In the genomic region with DNA sequence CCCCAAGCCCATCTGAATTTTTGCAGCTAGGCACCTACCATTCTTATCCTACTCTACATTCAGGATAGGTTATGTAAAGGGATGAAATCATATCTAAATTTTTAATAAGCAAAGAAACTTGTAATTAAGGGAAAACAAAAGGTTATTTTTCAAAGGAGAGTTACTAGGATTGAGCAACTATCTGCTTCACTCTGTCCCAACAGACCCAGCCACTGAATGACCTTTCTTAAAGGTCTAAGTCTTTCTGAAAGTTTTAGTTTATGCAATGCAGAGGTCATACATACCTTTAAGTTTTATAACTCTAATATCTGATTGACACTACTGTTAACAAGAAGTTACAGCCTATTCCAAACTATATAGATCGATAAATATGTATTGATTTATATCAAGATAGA, we compare ENCODE assay signal across 23 cellular contexts.
"Had no signal": no experiment of that assay in that cellular context is flagged by ENCODE, and none has a peak within 500 bp of the region (broad histone marks: within the 10 kb centered on the region; RNA-seq: fewer than 3 reads in every experiment).

No MANE protein-coding gene starts in this region.

- H3K27ac ChIP-seq: left ventricle myocardium inferior, ovary, right atrium auricular region, right lobe of liver, skin epidermis, stomach, testis, thyroid gland, transverse colon, upper lobe of right lung had no signal

- H3K4me1 ChIP-seq: left ventricle myocardium inferior, right atrium auricular region, right lobe of liver, stomach, testis, thyroid gland, transverse colon, upper lobe of right lung had no signal

- DNase-seq: hypothalamus; immature natural killer cell; islet precursor cell; left ventricle myocardium inferior; midbrain; mucosa of descending colon; naive thymus-derived CD4-positive, alpha-beta T cell; ovary; right lobe of liver; stimulated activated CD4-positive, alpha-beta T cell treated with anti-CD3 and anti-CD28 coated beads, Interleukin-12 subunit alpha, Interleukin-12 subunit beta, amount 100 ng/mL, for 4 hours; stimulated activated CD4-positive, alpha-beta T cell treated with anti-CD3 and anti-CD28 coated beads, Interleukin-15, amount 100 ng/mL, for 24 hours; stimulated activated CD4-positive, alpha-beta T cell treated with anti-CD3 and anti-CD28 coated beads, Interleukin-2, amount 100 ng/mL, for 24 hours; stimulated activated CD4-positive, alpha-beta T cell treated with anti-CD3 and anti-CD28 coated beads, Interleukin-4, amount 100 ng/mL, for 1 hour; stimulated activated naive B cell treated with anti-CD40 and anti-IgM and Interleukin-4, amounts not matched to agents 10 μg/mL and 1 μg/mL and 100 μg/mL, for 72 hours; stimulated activated naive CD8-positive, alpha-beta T cell treated with anti-CD3 and anti-CD28 coated beads, Interleukin-15, Interleukin-2, amounts not matched to agents 100 U/mL and 50 U/mL, for 24 hours; stomach; testis; thyroid gland; transverse colon; upper lobe of right lung had no signal

- ATAC-seq: mucosa of descending colon; naive thymus-derived CD4-positive, alpha-beta T cell; right lobe of liver; stimulated activated naive B cell treated with anti-CD40 and anti-IgM and Interleukin-4, amounts not matched to agents 10 μg/mL and 1 μg/mL and 100 μg/mL, for 72 hours; stimulated activated naive CD8-positive, alpha-beta T cell treated with anti-CD3 and anti-CD28 coated beads, Interleukin-15, Interleukin-2, amounts not matched to agents 100 U/mL and 50 U/mL, for 24 hours; upper lobe of right lung had no signal

- H3K27me3 ChIP-seq: ovary, right atrium auricular region, right lobe of liver, stomach, testis, thyroid gland, transverse colon, upper lobe of right lung had no signal

- H3K4me3 ChIP-seq: left ventricle myocardium inferior, lung, mucosa of descending colon, ovary, right atrium auricular region, right lobe of liver, skin epidermis, stomach, testis, thyroid gland, transverse colon, upper lobe of right lung had no signal

- H3K36me3 ChIP-seq: left ventricle myocardium inferior, ovary, right atrium auricular region, right lobe of liver, stomach, thyroid gland, transverse colon, upper lobe of right lung had no signal

- H3K9me3 ChIP-seq: left ventricle myocardium inferior, mucosa of descending colon, ovary, right atrium auricular region, right lobe of liver, stomach, testis, thyroid gland, transverse colon, upper lobe of right lung had no signal
